ENCODE assay signal across 1 cellular context in genomic region chr6:158008894-158009891, GRCh38.
A peak's percentile ranks its signal among the peaks of the same experiment; 100 is the strongest.
TF ChIP-seq lines count a peak whose summit lies in the region.

No MANE protein-coding gene starts in this region.

TF ChIP-seq in SK-N-SH, 30 proteins besides CTCF, POLR2A, EP300 and RAD21 (continued from another document):
- TF ChIP-seq, protein P1, sequence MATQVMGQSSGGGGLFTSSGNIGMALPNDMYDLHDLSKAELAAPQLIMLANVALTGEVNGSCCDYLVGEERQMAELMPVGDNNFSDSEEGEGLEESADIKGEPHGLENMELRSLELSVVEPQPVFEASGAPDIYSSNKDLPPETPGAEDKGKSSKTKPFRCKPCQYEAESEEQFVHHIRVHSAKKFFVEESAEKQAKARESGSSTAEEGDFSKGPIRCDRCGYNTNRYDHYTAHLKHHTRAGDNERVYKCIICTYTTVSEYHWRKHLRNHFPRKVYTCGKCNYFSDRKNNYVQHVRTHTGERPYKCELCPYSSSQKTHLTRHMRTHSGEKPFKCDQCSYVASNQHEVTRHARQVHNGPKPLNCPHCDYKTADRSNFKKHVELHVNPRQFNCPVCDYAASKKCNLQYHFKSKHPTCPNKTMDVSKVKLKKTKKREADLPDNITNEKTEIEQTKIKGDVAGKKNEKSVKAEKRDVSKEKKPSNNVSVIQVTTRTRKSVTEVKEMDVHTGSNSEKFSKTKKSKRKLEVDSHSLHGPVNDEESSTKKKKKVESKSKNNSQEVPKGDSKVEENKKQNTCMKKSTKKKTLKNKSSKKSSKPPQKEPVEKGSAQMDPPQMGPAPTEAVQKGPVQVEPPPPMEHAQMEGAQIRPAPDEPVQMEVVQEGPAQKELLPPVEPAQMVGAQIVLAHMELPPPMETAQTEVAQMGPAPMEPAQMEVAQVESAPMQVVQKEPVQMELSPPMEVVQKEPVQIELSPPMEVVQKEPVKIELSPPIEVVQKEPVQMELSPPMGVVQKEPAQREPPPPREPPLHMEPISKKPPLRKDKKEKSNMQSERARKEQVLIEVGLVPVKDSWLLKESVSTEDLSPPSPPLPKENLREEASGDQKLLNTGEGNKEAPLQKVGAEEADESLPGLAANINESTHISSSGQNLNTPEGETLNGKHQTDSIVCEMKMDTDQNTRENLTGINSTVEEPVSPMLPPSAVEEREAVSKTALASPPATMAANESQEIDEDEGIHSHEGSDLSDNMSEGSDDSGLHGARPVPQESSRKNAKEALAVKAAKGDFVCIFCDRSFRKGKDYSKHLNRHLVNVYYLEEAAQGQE (IDR thresholded peaks at IDR 0.05; ENCODE audit: low read depth, low read length) = peak; percentile 46; the same call in 1 of the 2 replicates
- TF ChIP-seq YY1 (IDR thresholded peaks at IDR 0.05; ENCODE audit: low read depth) (no peak), USF1 (IDR thresholded peaks at IDR 0.05; ENCODE audit: borderline replicate concordance, low read depth) (no peak), TAF1 (IDR thresholded peaks at IDR 0.05; ENCODE audit: borderline replicate concordance, low read depth, low read length) (no peak; the same call in 1 of the 2 replicates), FOXM1 (IDR thresholded peaks at IDR 0.05; ENCODE audit: low read depth) (no peak), RCOR1 (IDR thresholded peaks at IDR 0.05; ENCODE audit: low read length) (peak; percentile 12; the same call in 1 of the 2 replicates), SIN3A (IDR thresholded peaks at IDR 0.05; ENCODE audit: borderline replicate concordance, low read depth, low read length) (no peak), ELF1 (IDR thresholded peaks at IDR 0.05) (no peak), SMC3 (IDR thresholded peaks at IDR 0.05; ENCODE audit: low read depth, low read length) (no peak), USF2 (IDR thresholded peaks at IDR 0.05; ENCODE audit: borderline replicate concordance, low read depth, low read length) (no peak), CHD2 (IDR thresholded peaks at IDR 0.05; ENCODE audit: low read length, partially characterized antibody) (peak; percentile 22), FOXJ3 (CRISPR knock-in tag; IDR thresholded peaks at IDR 0.05) (no peak), JUND (IDR thresholded peaks at IDR 0.05) (peak; percentile 7; the same call in 1 of the 2 replicates), GABPA (IDR thresholded peaks at IDR 0.05; ENCODE audit: low read depth) (no peak; the same call in 1 of the 2 replicates), GATA2 (CRISPR knock-in tag; IDR thresholded peaks at IDR 0.05) (peak; percentile 72; the same call in 1 of the 2 replicates), MXI1 (IDR thresholded peaks at IDR 0.05; ENCODE audit: low read depth, low read length) (no peak; the same call in 1 of the 2 replicates), NRF1 (IDR thresholded peaks at IDR 0.05; ENCODE audit: low read depth, low read length) (no peak), IRF3 (IDR thresholded peaks at IDR 0.05; ENCODE audit: low read depth, low read length) (no peak)
